In genomic region chr3:140469491-140469890, GRCh38 we compare ENCODE assay signal across 36 cellular contexts.
DNase-seq lines count a peak whose midpoint lies in the region; ATAC-seq, FAIRE-seq and TF ChIP-seq lines count a peak whose summit lies in the region.
"Had no signal": no experiment of that assay in that cellular context is flagged by ENCODE, and none has a peak within 500 bp of the region (broad histone marks: within the 10 kb centered on the region; RNA-seq: fewer than 3 reads in every experiment).

No MANE protein-coding gene starts in this region.

- H3K27me3 ChIP-seq in breast epithelium (no peaks in the 10 kb centered on the region), K562 (ENCODE audit: control insufficient read depth in 2 of 2, insufficient read depth in 2 of 2, low read length in 2 of 2) (peaks cover 0 to 6% of the 10 kb centered on the region in 2 experiments; a peak in 1 of 5 replicates), sigmoid colon (no peaks in the 10 kb centered on the region), HAP-1 (ENCODE audit: low read depth) (no peaks in the 10 kb centered on the region)
- H3K27me3 ChIP-seq: colonic mucosa, gastroesophageal sphincter, pancreas had no signal

- H2AFZ ChIP-seq in K562 (ENCODE audit: low read depth, low read length) = no peak overlapping the region
- H2AFZ ChIP-seq: PC-9 had no signal

- H3K27me3 Mint-ChIP-seq in MCF 10A (ENCODE audit: insufficient read depth, unreplicated experiment) = no peaks in the 10 kb centered on the region
- H3K27me3 Mint-ChIP-seq: activated naive CD4-positive, alpha-beta T cell treated with anti-CD3 and anti-CD28 coated beads, Interleukin-2, amount 50 U/mL, for 24 hours had no signal

- H3K9ac ChIP-seq in K562 (ENCODE audit: insufficient read depth in 1 of 2, low read depth in 2 of 2, low read length in 2 of 2) = no peak overlapping the region

- no peaks in the 10 kb centered on the region for H3K36me3 Mint-ChIP-seq in MCF 10A (ENCODE audit: insufficient read depth, unreplicated experiment)
- H3K36me3 Mint-ChIP-seq: activated naive CD4-positive, alpha-beta T cell treated with anti-CD3 and anti-CD28 coated beads, Interleukin-2, amount 50 U/mL, for 24 hours; CD14-positive monocyte had no signal

- BruUV-seq in MCF 10A (replicated peaks; lab: Mats Ljungman, UMichigan) = no TSS peak
- no TSS peak for BruUV-seq in K562 (replicated peaks; lab: Mats Ljungman, UMichigan)

- DNase-seq in MCF 10A (ENCODE audit: unreplicated experiment) (peak; percentile 53), breast epithelium (ENCODE audit: low spot score in 2 of 2) (no peak), K562 (ENCODE audit: extremely low read depth in 1 of 4, low spot score in 3 of 4) (no peak), fibroblast of peridontal ligament (ENCODE audit: extremely low read depth) (peak; percentile 45), sigmoid colon (no peak), HAP-1 (ENCODE audit: low spot score in 2 of 2) (no peak), COR-L47 (lab: John Stamatoyannopoulos, UW) (no peak)
- DNase-seq: 8988T; activated CD4-positive, alpha-beta T cell treated with anti-CD3 and anti-CD28 coated beads for 36 hours; activated CD8-positive, alpha-beta T cell treated with anti-CD3 and anti-CD28 coated beads, Interleukin-2, amount 10 ng/mL, durations not matched to agents 7 days and 5 days; amniotic stem cell; Calu3; colonic mucosa; DND-41; effector memory CD4-positive, alpha-beta T cell; hippocampal formation; immature natural killer cell; IMR-90; mesenchymal stem cell; NCI-H1105; NCI-H1930; NCI-H526; nephron progenitor cell; pancreas; PC-9; SHP77 treated with DMSO at 0.1 percent for 48 hours; stimulated activated CD4-positive, alpha-beta T cell treated with anti-CD3 and anti-CD28 coated beads, Interleukin-1b, Interleukin-23, amount 100 ng/mL, for 48 hours; stimulated activated naive CD4-positive, alpha-beta T cell treated with Interleukin-2 at 50 U/mL for 16 hours had no signal

- H4K20me1 ChIP-seq in K562 (replicated peaks; ENCODE audit: control insufficient read depth, insufficient read depth, low read length) = no peaks in the 10 kb centered on the region

- H3K9me3 ChIP-seq in breast epithelium = no peaks in the 10 kb centered on the region
- H3K9me3 ChIP-seq in K562 (replicated peaks; ENCODE audit: control insufficient read depth, insufficient read depth, low read depth, low read length) = no peaks in the 10 kb centered on the region
- H3K9me3 ChIP-seq in sigmoid colon = no peaks in the 10 kb centered on the region
- H3K9me3 ChIP-seq in HAP-1 = no peaks in the 10 kb centered on the region
- H3K9me3 ChIP-seq: colonic mucosa, gastroesophageal sphincter, pancreas had no signal

- no peaks in the 10 kb centered on the region for H3K4me1 ChIP-seq in breast epithelium
- H3K4me1 ChIP-seq in K562 (replicated peaks in 1 of 2; ENCODE audit: control insufficient read depth in 2 of 2, insufficient read depth in 2 of 2, low read length in 2 of 2) = no peaks in the 10 kb centered on the region
- H3K4me1 ChIP-seq in sigmoid colon = no peaks in the 10 kb centered on the region
- H3K4me1 ChIP-seq in HAP-1 = no peaks in the 10 kb centered on the region
- H3K4me1 ChIP-seq: colonic mucosa, pancreas had no signal

- no peak for FAIRE-seq in K562 (lab: Jason Lieb, UNC)
- FAIRE-seq: pancreas had no signal

- ATAC-seq in K562 = no peak
- no peak for ATAC-seq in HG02885 (IDR thresholded peaks at IDR 0.05; ENCODE audit: poor library complexity, unreplicated experiment)
- ATAC-seq: activated CD4-positive, alpha-beta T cell treated with anti-CD3 and anti-CD28 coated beads for 36 hours; activated CD8-positive, alpha-beta T cell treated with anti-CD3 and anti-CD28 coated beads, Interleukin-2, amount 10 ng/mL, durations not matched to agents 7 days and 5 days; esophagus mucosa; gastroesophageal sphincter; pancreas had no signal

- peaks cover 33% of the 10 kb centered on the region for H3K4me1 Mint-ChIP-seq in MCF 10A (ENCODE audit: insufficient read depth, unreplicated experiment)
- H3K4me1 Mint-ChIP-seq: activated naive CD4-positive, alpha-beta T cell treated with anti-CD3 and anti-CD28 coated beads, Interleukin-2, amount 50 U/mL, for 24 hours; CD14-positive monocyte; immature natural killer cell had no signal

- no peak overlapping the region for H3K4me3 Mint-ChIP-seq in MCF 10A (ENCODE audit: unreplicated experiment)
- H3K4me3 Mint-ChIP-seq: activated CD4-positive, alpha-beta T cell treated with anti-CD3 and anti-CD28 coated beads for 36 hours; activated CD8-positive, alpha-beta T cell treated with anti-CD3 and anti-CD28 coated beads, Interleukin-2, amount 10 ng/mL, durations not matched to agents 7 days and 5 days; activated naive CD4-positive, alpha-beta T cell treated with anti-CD3 and anti-CD28 coated beads, Interleukin-2, amount 50 U/mL, for 24 hours; CD14-positive monocyte; immature natural killer cell; nephron progenitor cell had no signal

- in situ Hi-C loops in K562 (cut with MboI) (no loop called here), HAP-1 (cut with MboI; ENCODE audit: low sequenced_read_pairs) (no loop called here)

- intact Hi-C loops in MCF 10A (cut with micrococcal nuclease) (no loop called here), breast epithelium (cut with DNase I; ENCODE audit: low total_unique reads) (no loop called here), K562 (cut with micrococcal nuclease) (no loop called here), sigmoid colon (cut with DNase I) (no loop called here)

- TF ChIP-seq RAD21 in K562 (CRISPR knock-in tag; conservative IDR thresholded peaks at IDR 0.05 in 1 of 2, IDR thresholded peaks at IDR 0.05 in 1 of 2) = no peak

- peak overlapping the region; percentile 0 for H3K27ac Mint-ChIP-seq in MCF 10A (ENCODE audit: low read depth, unreplicated experiment)
- H3K27ac Mint-ChIP-seq: activated CD4-positive, alpha-beta T cell treated with anti-CD3 and anti-CD28 coated beads for 36 hours; activated CD8-positive, alpha-beta T cell treated with anti-CD3 and anti-CD28 coated beads, Interleukin-2, amount 10 ng/mL, durations not matched to agents 7 days and 5 days; activated naive CD4-positive, alpha-beta T cell treated with anti-CD3 and anti-CD28 coated beads, Interleukin-2, amount 50 U/mL, for 24 hours; activated T-helper 2 cell treated with anti-CD3 and anti-CD28 coated beads, Interferon-gamma antibody, Interleukin-2, Interleukin-4, amounts not matched to agents 10 μg/mL and 5 μg/mL and 100 μg/mL, durations not matched to agents 14 hours and 24 hours and 36 hours; CD14-positive monocyte; immature natural killer cell; nephron progenitor cell had no signal

- H3K27ac ChIP-seq in breast epithelium (no peak overlapping the region), K562 (ENCODE audit: extremely low read depth, low read depth, low read length) (no peak overlapping the region), sigmoid colon (no peak overlapping the region)
- H3K27ac ChIP-seq: cardiac muscle cell, colonic mucosa, gastroesophageal sphincter, pancreas, PC-9, VCaP had no signal

- H3K36me3 ChIP-seq in breast epithelium (no peaks in the 10 kb centered on the region), K562 (ENCODE audit: control insufficient read depth, insufficient read depth, low read length) (no peaks in the 10 kb centered on the region), sigmoid colon (no peaks in the 10 kb centered on the region), HAP-1 (replicated peaks) (no peaks in the 10 kb centered on the region)
- H3K36me3 ChIP-seq: cardiac muscle cell, colonic mucosa, gastroesophageal sphincter, pancreas had no signal

- CTCF ChIA-PET in MCF 10A (lab: Yijun Ruan, JAX) = interaction anchor here (0.7 kb wide), 1 partner anchor 112 kb away, joined by 3 read pairs; no protein-coding TSS in a partner anchor
- CTCF ChIA-PET in K562 (lab: Yijun Ruan, JAX; ENCODE audit: low intra/inter-chr PET ratio) = no interaction called here

- H3K4me3 ChIP-seq in breast epithelium = no peak overlapping the region
- H3K4me3 ChIP-seq in K562 = no peak overlapping the region
- H3K4me3 ChIP-seq in sigmoid colon = no peak overlapping the region
- no peak overlapping the region for H3K4me3 ChIP-seq in HAP-1
- H3K4me3 ChIP-seq: cardiac muscle cell, colonic mucosa, gastroesophageal sphincter, pancreas, PC-9 had no signal

- H3K9me1 ChIP-seq in K562 (ENCODE audit: control insufficient read depth, insufficient read depth, low read length) = no peaks in the 10 kb centered on the region

- H3K79me2 ChIP-seq in K562 (ENCODE audit: control insufficient read depth, insufficient read depth, low read length) = no peaks in the 10 kb centered on the region

- POLR2A ChIA-PET in MCF 10A (lab: Yijun Ruan, JAX) = no interaction called here
- POLR2A ChIA-PET in K562 (lab: Yijun Ruan, JAX) = no interaction called here

- WGBS in K562 (ENCODE audit: insufficient coverage, low coverage, missing lambda C conversion rate) = 0% methylated on average over 4 of the region's 4 CpGs
- WGBS in sigmoid colon, 2 donors = 65 to 72% methylated on average over 4 of the region's 4 CpGs

- H3K4me2 ChIP-seq in K562 (ENCODE audit: insufficient read depth, low read length) = no peak overlapping the region
- H3K4me2 ChIP-seq: PC-9 had no signal

- TF ChIP-seq CTCF in MCF 10A (IDR thresholded peaks at IDR 0.05; ENCODE audit: unreplicated experiment) (no peak), breast epithelium (IDR thresholded peaks at IDR 0.05) (no peak), K562 (IDR thresholded peaks at IDR 0.05 in 2 of 3, conservative IDR thresholded peaks at IDR 0.05 in 1 of 3; ENCODE audit: insufficient read depth in 2 of 3, low read depth in 1 of 3, low read length in 3 of 3) (no peak), sigmoid colon (IDR thresholded peaks at IDR 0.05) (no peak)

- no peaks in the 10 kb centered on the region for H3K9me3 Mint-ChIP-seq in MCF 10A (ENCODE audit: unreplicated experiment)
- H3K9me3 Mint-ChIP-seq: activated naive CD4-positive, alpha-beta T cell treated with anti-CD3 and anti-CD28 coated beads, Interleukin-2, amount 50 U/mL, for 24 hours; activated T-helper 2 cell treated with anti-CD3 and anti-CD28 coated beads, Interferon-gamma antibody, Interleukin-2, Interleukin-4, amounts not matched to agents 10 μg/mL and 5 μg/mL and 100 μg/mL, durations not matched to agents 14 hours and 24 hours and 36 hours; immature natural killer cell; nephron progenitor cell had no signal

- no peak for TF ChIP-seq POLR2A in breast epithelium (IDR thresholded peaks at IDR 0.05)
- no peak for TF ChIP-seq POLR2A in K562 (conservative IDR thresholded peaks at IDR 0.05)
- no peak for TF ChIP-seq POLR2A in sigmoid colon (IDR thresholded peaks at IDR 0.05)

- TF ChIP-seq EP300 in K562 (IDR thresholded peaks at IDR 0.05; ENCODE audit: low read length) (no peak), sigmoid colon (IDR thresholded peaks at IDR 0.05) (no peak)

Comparison
In these comparisons a context has a peak if more than half of its experiments do, and no peak if none do; other contexts are left out.
1. DNase-seq: peak in MCF 10A (single experiment) and fibroblast of peridontal ligament (single experiment); none in breast epithelium (0 of 2), K562 (0 of 4), sigmoid colon (single experiment), HAP-1 (0 of 2) and COR-L47 (single experiment).